Comparison of ENCODE assay signal across 21 cellular contexts in genomic region chr14:86796221-86797074, GRCh38.
DNase-seq lines count a peak whose midpoint lies in the region; ATAC-seq, FAIRE-seq and TF ChIP-seq lines count a peak whose summit lies in the region.
"Had no signal": no experiment of that assay in that cellular context is flagged by ENCODE, and none has a peak within 500 bp of the region (broad histone marks: within the 10 kb centered on the region; RNA-seq: fewer than 3 reads in every experiment).

No MANE protein-coding gene starts in this region.

- peaks cover 3% of the 10 kb centered on the region for H3K4me1 ChIP-seq in hepatocyte (ENCODE audit: insufficient read depth)
- H3K4me1 ChIP-seq: left ventricle myocardium inferior, upper lobe of left lung had no signal

- DNase-seq in AG08396 (ENCODE audit: low spot score) (peak; percentile 28), HTR-8/SVneo (ENCODE audit: insufficient read length, low spot score) (peak; percentile 2), amniotic epithelial cell (ENCODE audit: low read depth) (peak; percentile 70), hepatocyte (ENCODE audit: low spot score) (no peak), NCI-H1436 treated with DMSO at 0.1 percent for 48 hours (lab: John Stamatoyannopoulos, UW) (no peak), DMS 273 treated with DMSO at 0.1 percent for 48 hours (lab: John Stamatoyannopoulos, UW) (no peak)
- DNase-seq: effector CD8-positive, alpha-beta T cell; foreskin melanocyte; H9; left ventricle myocardium inferior; NCI-H1048; NCI-H2081 treated with DMSO at 0.1 percent for 48 hours; NCI-H510A; right cardiac atrium; SHP77; stimulated activated CD4-positive, alpha-beta T cell treated with anti-CD3 and anti-CD28 coated beads, Interleukin-1b, Interleukin-23, amount 100 ng/mL, for 48 hours; T1000; upper lobe of left lung had no signal

- H2AFZ ChIP-seq in hepatocyte = no peak overlapping the region

- FAIRE-seq in HTR-8/SVneo (lab: Jason Lieb, UNC) = no peak
- FAIRE-seq: K562 had no signal

- H3K79me2 ChIP-seq in hepatocyte = no peaks in the 10 kb centered on the region

- H4K20me1 ChIP-seq in hepatocyte (ENCODE audit: insufficient read depth, poor library complexity, severe bottlenecking) = no peaks in the 10 kb centered on the region

- WGBS in hepatocyte (ENCODE audit: low lambda C conversion rate, missing lambda C conversion rate) = 46% methylated on average over 6 of the region's 6 CpGs

- no peak overlapping the region for H3K4me3 ChIP-seq in hepatocyte
- H3K4me3 ChIP-seq: K562, left ventricle myocardium inferior, upper lobe of left lung had no signal

- ATAC-seq in HG03565 (IDR thresholded peaks at IDR 0.05; ENCODE audit: unreplicated experiment) (no peak), HG02642 (IDR thresholded peaks at IDR 0.05; ENCODE audit: poor library complexity, unreplicated experiment) (no peak)
- ATAC-seq: K562, right cardiac atrium had no signal

- no peak overlapping the region for H3K4me2 ChIP-seq in hepatocyte

- H3K36me3 ChIP-seq in hepatocyte (replicated peaks; ENCODE audit: insufficient read depth, low read depth) = no peaks in the 10 kb centered on the region
- H3K36me3 ChIP-seq: left ventricle myocardium inferior, upper lobe of left lung had no signal

- H3K27me3 ChIP-seq in hepatocyte = no peaks in the 10 kb centered on the region
- H3K27me3 ChIP-seq: upper lobe of left lung had no signal

- peak overlapping the region; percentile 17 for H3K27ac ChIP-seq in hepatocyte
- H3K27ac ChIP-seq: left ventricle myocardium inferior, upper lobe of left lung had no signal

- H3K9me3 ChIP-seq in hepatocyte (ENCODE audit: low read depth) = no peaks in the 10 kb centered on the region
- H3K9me3 ChIP-seq: upper lobe of left lung had no signal

- no peaks in the 10 kb centered on the region for H3K9me2 ChIP-seq in hepatocyte (replicated peaks; ENCODE audit: insufficient read depth)

- TF ChIP-seq CTCF in hepatocyte (IDR thresholded peaks at IDR 0.05; ENCODE audit: poor library complexity) = no peak

Comparison
In these comparisons a context has a peak if more than half of its experiments do, and no peak if none do; other contexts are left out.
1. DNase-seq: peak in AG08396 (single experiment), HTR-8/SVneo (single experiment) and amniotic epithelial cell (single experiment); none in hepatocyte (single experiment), NCI-H1436 treated with DMSO at 0.1 percent for 48 hours (single experiment) and DMS 273 treated with DMSO at 0.1 percent for 48 hours (single experiment).